7 cellular contexts compared by ENCODE assay signal in genomic region chr22:30302810-30303138, GRCh38. TPM values are rescaled to one million over a fixed set of nuclear protein-coding genes. Genes with fewer than 3 reads are reported as not detected.
DNase-seq lines count a peak whose midpoint lies in the region; ATAC-seq, FAIRE-seq and TF ChIP-seq lines count a peak whose summit lies in the region.
"Had no signal": no experiment of that assay in that cellular context is flagged by ENCODE, and none has a peak within 500 bp of the region (broad histone marks: within the 10 kb centered on the region; RNA-seq: fewer than 3 reads in every experiment).

No MANE protein-coding gene starts in this region.

- H3K4me1 Mint-ChIP-seq in activated naive CD8-positive, alpha-beta T cell treated with anti-CD3 and anti-CD28 coated beads for 36 hours: peaks cover 93% of the 10 kb centered on the region
- peaks cover 20% of the 10 kb centered on the region for H3K4me1 Mint-ChIP-seq in nephron progenitor cell

- H3K27me3 Mint-ChIP-seq in activated naive CD8-positive, alpha-beta T cell treated with anti-CD3 and anti-CD28 coated beads for 36 hours: no peaks in the 10 kb centered on the region
- no peaks in the 10 kb centered on the region for H3K27me3 Mint-ChIP-seq in nephron progenitor cell (ENCODE audit: low read depth, poor library complexity)

- peak; percentile 75 for FAIRE-seq in GM18507 (lab: Jason Lieb, UNC)

- ATAC-seq in GM21717 (IDR thresholded peaks at IDR 0.05; ENCODE audit: unreplicated experiment): no peak

- H3K4me3 Mint-ChIP-seq in activated naive CD8-positive, alpha-beta T cell treated with anti-CD3 and anti-CD28 coated beads for 36 hours: no peak overlapping the region
- no peak overlapping the region for H3K4me3 Mint-ChIP-seq in nephron progenitor cell

- H3K9me3 Mint-ChIP-seq in activated naive CD8-positive, alpha-beta T cell treated with anti-CD3 and anti-CD28 coated beads for 36 hours: no peaks in the 10 kb centered on the region
- H3K9me3 Mint-ChIP-seq in nephron progenitor cell: no peaks in the 10 kb centered on the region

- DNase-seq in GM18507 (ENCODE audit: extremely low spot score, insufficient read length, low read depth): no peak
- DNase-seq in activated naive CD8-positive, alpha-beta T cell treated with anti-CD3 and anti-CD28 coated beads for 36 hours: no peak
- DNase-seq in nephron progenitor cell: no peak
- no peak for DNase-seq in mucosa of gallbladder (ENCODE audit: low spot score)
- no peak for DNase-seq in NCI-H510A treated with DMSO at 0.1 percent for 48 hours (lab: John Stamatoyannopoulos, UW)
- DNase-seq: SW 1271 had no signal

- H3K27ac Mint-ChIP-seq in activated naive CD8-positive, alpha-beta T cell treated with anti-CD3 and anti-CD28 coated beads for 36 hours: peak overlapping the region; percentile 83
- peak overlapping the region; percentile 23 for H3K27ac Mint-ChIP-seq in nephron progenitor cell

- H3K36me3 Mint-ChIP-seq in activated naive CD8-positive, alpha-beta T cell treated with anti-CD3 and anti-CD28 coated beads for 36 hours: peaks cover 31% of the 10 kb centered on the region
- no peaks in the 10 kb centered on the region for H3K36me3 Mint-ChIP-seq in nephron progenitor cell (ENCODE audit: low read depth)

- no peak for TF ChIP-seq CTCF in nephron progenitor cell (IDR thresholded peaks at IDR 0.05)

RNA-seq across cellular contexts. Expression of gene CASTOR1, which starts 13.5 kb away (rescaled TPM):
- total RNA-seq in activated naive CD8-positive, alpha-beta T cell treated with anti-CD3 and anti-CD28 coated beads for 36 hours: 1 to 10 TPM; 2.8 to 3.5 TPM
- total RNA-seq in mucosa of gallbladder: 19.1 TPM

RNA-seq across cellular contexts. Expression of gene TBC1D10A, which starts 24.0 kb away (rescaled TPM):
- total RNA-seq in activated naive CD8-positive, alpha-beta T cell treated with anti-CD3 and anti-CD28 coated beads for 36 hours: 10 to 100 TPM; 13.0 to 14.4 TPM
- total RNA-seq in mucosa of gallbladder: 48.4 TPM

RNA-seq across cellular contexts. Expression of gene OSM, which starts 36.1 kb away (rescaled TPM):
- total RNA-seq in activated naive CD8-positive, alpha-beta T cell treated with anti-CD3 and anti-CD28 coated beads for 36 hours: 10 to 100 TPM; 47.9 to 50.7 TPM
- total RNA-seq in mucosa of gallbladder: 4.7 TPM

RNA-seq across cellular contexts. Expression of gene SF3A1, which starts 53.9 kb away (rescaled TPM):
- 100 to 1,000 TPM; 243 to 244 TPM for total RNA-seq in activated naive CD8-positive, alpha-beta T cell treated with anti-CD3 and anti-CD28 coated beads for 36 hours
- 179 TPM for total RNA-seq in mucosa of gallbladder

RNA-seq across cellular contexts. Expression of gene CCDC157, which starts 54.0 kb away (rescaled TPM):
- 1 to 10 TPM; 2.5 to 2.6 TPM for total RNA-seq in activated naive CD8-positive, alpha-beta T cell treated with anti-CD3 and anti-CD28 coated beads for 36 hours
- 6.5 TPM for total RNA-seq in mucosa of gallbladder
